8 cellular contexts compared by ENCODE assay signal in the genomic region with DNA sequence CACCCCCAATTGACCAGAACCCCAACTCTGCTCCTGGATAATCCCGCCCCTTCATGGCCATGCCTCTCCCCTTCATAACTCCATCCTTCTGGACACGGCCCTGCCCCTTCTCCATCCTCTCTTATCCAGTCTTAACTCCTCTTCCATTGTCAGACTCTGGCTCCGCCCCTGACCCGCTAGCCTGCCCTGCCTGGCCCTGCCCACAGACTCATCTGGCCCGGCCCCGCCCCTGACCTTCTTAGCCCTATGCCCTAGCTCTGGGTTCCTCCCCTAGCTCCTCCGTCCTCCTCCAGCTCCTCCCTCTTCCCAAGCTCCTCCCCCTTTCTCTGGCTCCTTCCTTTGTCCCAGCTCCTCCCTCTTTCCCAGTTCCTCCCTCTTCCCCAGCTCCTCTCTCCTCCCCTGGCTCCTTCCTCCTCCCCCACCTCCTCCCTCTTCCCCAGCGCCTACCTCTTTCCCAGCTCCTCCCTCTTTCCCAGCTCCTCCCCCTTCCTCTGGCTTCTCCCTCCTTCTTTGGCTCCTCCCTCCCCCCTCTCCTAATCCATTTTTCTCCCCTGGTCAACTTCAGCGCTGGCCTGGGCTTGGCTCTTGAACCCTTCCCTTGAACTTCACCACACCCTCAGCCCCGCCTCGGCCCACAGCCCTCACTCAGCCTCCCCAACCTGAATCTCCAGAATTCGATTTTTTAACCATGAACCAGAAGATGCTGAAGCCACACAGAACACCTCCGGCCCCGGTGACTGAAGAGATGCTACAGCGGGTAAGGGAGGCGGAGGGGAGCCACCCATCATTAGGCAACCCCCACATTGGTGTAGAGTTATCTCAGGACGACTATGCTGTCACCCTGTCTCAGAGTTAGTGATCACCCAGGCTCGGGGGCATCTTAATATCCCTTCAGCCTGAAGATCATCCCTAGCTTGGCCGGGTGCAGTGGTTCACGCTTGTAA. TPM values are rescaled to one million over a fixed set of nuclear protein-coding genes. Genes with fewer than 3 reads are reported as not detected.
A peak's percentile ranks its signal among the peaks of the same experiment; 100 is the strongest.
DNase-seq lines count a peak whose midpoint lies in the region; ATAC-seq and TF ChIP-seq lines count a peak whose summit lies in the region.

No MANE protein-coding gene starts in this region.

- CTCF ChIA-PET in mammary epithelial cell (lab: Charles Lee; ENCODE audit: low non-redundant PET), result no interaction called here

- dilution Hi-C loops in mammary epithelial cell (cut with HindIII; ENCODE audit: low sequenced_read_pairs), result no loop called here

- H3K4me3 ChIP-seq in SJSA1 (no peak overlapping the region), mammary epithelial cell (replicated peaks in 1 of 3; ENCODE audit: insufficient read depth in 1 of 3, low read depth in 2 of 3, low read length in 3 of 3) (no peak overlapping the region)

- ATAC-seq in GM19455 (IDR thresholded peaks at IDR 0.05; ENCODE audit: unreplicated experiment), result no peak

- peaks cover 10% of the 10 kb centered on the region for H3K27me3 ChIP-seq in SJSA1 (replicated peaks)
- no peaks in the 10 kb centered on the region for H3K27me3 ChIP-seq in mammary epithelial cell (ENCODE audit: insufficient read depth, low read length)

- no peaks in the 10 kb centered on the region for H3K79me2 ChIP-seq in mammary epithelial cell (ENCODE audit: insufficient read depth, low read length)

- in situ Hi-C loops in mammary epithelial cell (cut with MboI; ENCODE audit: low sequenced_read_pairs in 2 of 2), result no loop called here

- H3K9ac ChIP-seq in mammary epithelial cell (ENCODE audit: insufficient read depth, low read length), result no peak overlapping the region

- H3K27ac ChIP-seq in SJSA1 (no peak overlapping the region), mammary epithelial cell (ENCODE audit: insufficient read depth, low read depth, low read length) (no peak overlapping the region)

- no peak overlapping the region for H3K4me2 ChIP-seq in mammary epithelial cell (ENCODE audit: insufficient read depth, low read depth, low read length)

- peak overlapping the region; percentile 10 for H2AFZ ChIP-seq in mammary epithelial cell (ENCODE audit: low read depth, low read length)

- no peaks in the 10 kb centered on the region for H4K20me1 ChIP-seq in mammary epithelial cell (ENCODE audit: insufficient read depth, low read length)

- WGBS in mammary epithelial cell (ENCODE audit: low coverage, missing lambda C conversion rate), result 41% methylated on average over 7 of the region's 20 CpGs

- no peak for TF ChIP-seq CTCF in mammary epithelial cell (conservative IDR thresholded peaks at IDR 0.05 in 1 of 2, IDR thresholded peaks at IDR 0.05 in 1 of 2; ENCODE audit: extremely low read depth in 1 of 2, insufficient read depth in 1 of 2, low read depth in 1 of 2, low read length in 2 of 2)

- DNase-seq in DMS53 treated with DMSO at 0.1 percent for 48 hours (lab: John Stamatoyannopoulos, UW; ENCODE audit: unreplicated experiment), result peak; percentile 45
- peak; percentile 79 for DNase-seq in M059J (ENCODE audit: low read depth)
- peak; percentile 57 to 80 for DNase-seq in SJSA1 (ENCODE audit: low read depth in 1 of 2, low spot score in 2 of 2)
- peak; percentile 72 for DNase-seq in mammary epithelial cell
- DNase-seq in iris pigment epithelial cell (ENCODE audit: low read depth), result peak; percentile 82
- peak; percentile 31 to 52 for DNase-seq in stimulated activated CD8-positive, alpha-beta memory T cell treated with anti-CD3 and anti-CD28 coated beads, Interleukin-2, amount 100 ng/mL, for 48 hours (ENCODE audit: low read depth in 2 of 2)
- DNase-seq in AML-193 (lab: John Stamatoyannopoulos, UW), result no peak

- H3K4me1 ChIP-seq in SJSA1 (replicated peaks), result 0 out of 2 replicates have a peak, but pooled peaks cover 4% of the 10 kb centered on the region
- H3K4me1 ChIP-seq in mammary epithelial cell (ENCODE audit: insufficient read depth, low read length), result peaks cover 3% of the 10 kb centered on the region

- intact Hi-C loops in mammary epithelial cell (cut with micrococcal nuclease), result no loop called here

- BruUV-seq in mammary epithelial cell (replicated peaks; lab: Mats Ljungman, UMichigan), result no TSS peak

- H3K36me3 ChIP-seq in SJSA1 (no peaks in the 10 kb centered on the region), mammary epithelial cell (ENCODE audit: insufficient read depth, low read length) (no peaks in the 10 kb centered on the region)

- 0 out of 2 replicates have a peak, but pooled peaks cover 2% of the 10 kb centered on the region for H3K9me3 ChIP-seq in SJSA1 (replicated peaks)
- no peaks in the 10 kb centered on the region for H3K9me3 ChIP-seq in mammary epithelial cell (replicated peaks; ENCODE audit: insufficient read depth, low read length)

RNA-seq across cellular contexts. Expression of a gene that starts 9.2 kb away (rescaled TPM):
- total RNA-seq in M059J (2014; rRNA removed; shearing (Covaris generic)), result 27.2 and 55.4 TPM in 2 replicates
- total RNA-seq in SJSA1 (2014; rRNA removed; shearing (Covaris generic)), result 31.4 and 33.7 TPM in 2 replicates
- 10 to 100 TPM; 21.7 to 22.0 TPM for total RNA-seq in mammary epithelial cell
- polyA plus RNA-seq in mammary epithelial cell, result 16.6 TPM
- polyA minus RNA-seq in mammary epithelial cell, result 55.9 TPM

RNA-seq across cellular contexts. Expression of a gene that starts 15.8 kb away (rescaled TPM):
- 2.9 and 7.8 TPM in 2 replicates for total RNA-seq in M059J (2014; rRNA removed; shearing (Covaris generic))
- total RNA-seq in SJSA1 (2014; rRNA removed; shearing (Covaris generic)), result 2.9 and 5.5 TPM in 2 replicates
- 10 to 100 TPM; 10.2 to 15.7 TPM for total RNA-seq in mammary epithelial cell
- 19.6 TPM for polyA plus RNA-seq in mammary epithelial cell
- polyA minus RNA-seq in mammary epithelial cell, result 22.2 TPM

RNA-seq across cellular contexts. Expression of a gene that starts 17.8 kb away (rescaled TPM):
- total RNA-seq in M059J (2014; rRNA removed; shearing (Covaris generic)), result 0.20 and 0.74 TPM in 2 replicates
- 0.47 TPM in 1 of 2 replicates, not detected in the other for total RNA-seq in SJSA1 (2014; rRNA removed; shearing (Covaris generic))
- total RNA-seq in mammary epithelial cell, result 1 to 10 TPM; 5.7 to 6.8 TPM
- 2.1 TPM for polyA plus RNA-seq in mammary epithelial cell
- not detected for polyA minus RNA-seq in mammary epithelial cell

RNA-seq across cellular contexts. Expression of a gene that starts 28.9 kb away (rescaled TPM):
- 46.3 and 86.0 TPM in 2 replicates for total RNA-seq in M059J (2014; rRNA removed; shearing (Covaris generic))
- total RNA-seq in SJSA1 (2014; rRNA removed; shearing (Covaris generic)), result 41.6 and 47.5 TPM in 2 replicates
- 100 to 1,000 TPM; 100 to 118 TPM for total RNA-seq in mammary epithelial cell
- 48.1 TPM for polyA plus RNA-seq in mammary epithelial cell
- 150 TPM for polyA minus RNA-seq in mammary epithelial cell

Comparison
In these comparisons a context has a peak if more than half of its experiments do, and no peak if none do; other contexts are left out.
1. DNase-seq: peak in DMS53 treated with DMSO at 0.1 percent for 48 hours (single experiment), M059J (single experiment), SJSA1 (2 of 2), mammary epithelial cell (single experiment), iris pigment epithelial cell (single experiment) and stimulated activated CD8-positive, alpha-beta memory T cell treated with anti-CD3 and anti-CD28 coated beads, Interleukin-2, amount 100 ng/mL, for 48 hours (2 of 2); none in AML-193 (0 of 2).